1 cellular context compared by ENCODE assay signal in genomic region chr1:210231846-210232523, GRCh38.
TF ChIP-seq lines count a peak whose summit lies in the region.

No MANE protein-coding gene starts in this region.

TF ChIP-seq in GM23338, 12 proteins besides CTCF, POLR2A, EP300 and RAD21 (continued from another document):
- TF ChIP-seq, protein P1, sequence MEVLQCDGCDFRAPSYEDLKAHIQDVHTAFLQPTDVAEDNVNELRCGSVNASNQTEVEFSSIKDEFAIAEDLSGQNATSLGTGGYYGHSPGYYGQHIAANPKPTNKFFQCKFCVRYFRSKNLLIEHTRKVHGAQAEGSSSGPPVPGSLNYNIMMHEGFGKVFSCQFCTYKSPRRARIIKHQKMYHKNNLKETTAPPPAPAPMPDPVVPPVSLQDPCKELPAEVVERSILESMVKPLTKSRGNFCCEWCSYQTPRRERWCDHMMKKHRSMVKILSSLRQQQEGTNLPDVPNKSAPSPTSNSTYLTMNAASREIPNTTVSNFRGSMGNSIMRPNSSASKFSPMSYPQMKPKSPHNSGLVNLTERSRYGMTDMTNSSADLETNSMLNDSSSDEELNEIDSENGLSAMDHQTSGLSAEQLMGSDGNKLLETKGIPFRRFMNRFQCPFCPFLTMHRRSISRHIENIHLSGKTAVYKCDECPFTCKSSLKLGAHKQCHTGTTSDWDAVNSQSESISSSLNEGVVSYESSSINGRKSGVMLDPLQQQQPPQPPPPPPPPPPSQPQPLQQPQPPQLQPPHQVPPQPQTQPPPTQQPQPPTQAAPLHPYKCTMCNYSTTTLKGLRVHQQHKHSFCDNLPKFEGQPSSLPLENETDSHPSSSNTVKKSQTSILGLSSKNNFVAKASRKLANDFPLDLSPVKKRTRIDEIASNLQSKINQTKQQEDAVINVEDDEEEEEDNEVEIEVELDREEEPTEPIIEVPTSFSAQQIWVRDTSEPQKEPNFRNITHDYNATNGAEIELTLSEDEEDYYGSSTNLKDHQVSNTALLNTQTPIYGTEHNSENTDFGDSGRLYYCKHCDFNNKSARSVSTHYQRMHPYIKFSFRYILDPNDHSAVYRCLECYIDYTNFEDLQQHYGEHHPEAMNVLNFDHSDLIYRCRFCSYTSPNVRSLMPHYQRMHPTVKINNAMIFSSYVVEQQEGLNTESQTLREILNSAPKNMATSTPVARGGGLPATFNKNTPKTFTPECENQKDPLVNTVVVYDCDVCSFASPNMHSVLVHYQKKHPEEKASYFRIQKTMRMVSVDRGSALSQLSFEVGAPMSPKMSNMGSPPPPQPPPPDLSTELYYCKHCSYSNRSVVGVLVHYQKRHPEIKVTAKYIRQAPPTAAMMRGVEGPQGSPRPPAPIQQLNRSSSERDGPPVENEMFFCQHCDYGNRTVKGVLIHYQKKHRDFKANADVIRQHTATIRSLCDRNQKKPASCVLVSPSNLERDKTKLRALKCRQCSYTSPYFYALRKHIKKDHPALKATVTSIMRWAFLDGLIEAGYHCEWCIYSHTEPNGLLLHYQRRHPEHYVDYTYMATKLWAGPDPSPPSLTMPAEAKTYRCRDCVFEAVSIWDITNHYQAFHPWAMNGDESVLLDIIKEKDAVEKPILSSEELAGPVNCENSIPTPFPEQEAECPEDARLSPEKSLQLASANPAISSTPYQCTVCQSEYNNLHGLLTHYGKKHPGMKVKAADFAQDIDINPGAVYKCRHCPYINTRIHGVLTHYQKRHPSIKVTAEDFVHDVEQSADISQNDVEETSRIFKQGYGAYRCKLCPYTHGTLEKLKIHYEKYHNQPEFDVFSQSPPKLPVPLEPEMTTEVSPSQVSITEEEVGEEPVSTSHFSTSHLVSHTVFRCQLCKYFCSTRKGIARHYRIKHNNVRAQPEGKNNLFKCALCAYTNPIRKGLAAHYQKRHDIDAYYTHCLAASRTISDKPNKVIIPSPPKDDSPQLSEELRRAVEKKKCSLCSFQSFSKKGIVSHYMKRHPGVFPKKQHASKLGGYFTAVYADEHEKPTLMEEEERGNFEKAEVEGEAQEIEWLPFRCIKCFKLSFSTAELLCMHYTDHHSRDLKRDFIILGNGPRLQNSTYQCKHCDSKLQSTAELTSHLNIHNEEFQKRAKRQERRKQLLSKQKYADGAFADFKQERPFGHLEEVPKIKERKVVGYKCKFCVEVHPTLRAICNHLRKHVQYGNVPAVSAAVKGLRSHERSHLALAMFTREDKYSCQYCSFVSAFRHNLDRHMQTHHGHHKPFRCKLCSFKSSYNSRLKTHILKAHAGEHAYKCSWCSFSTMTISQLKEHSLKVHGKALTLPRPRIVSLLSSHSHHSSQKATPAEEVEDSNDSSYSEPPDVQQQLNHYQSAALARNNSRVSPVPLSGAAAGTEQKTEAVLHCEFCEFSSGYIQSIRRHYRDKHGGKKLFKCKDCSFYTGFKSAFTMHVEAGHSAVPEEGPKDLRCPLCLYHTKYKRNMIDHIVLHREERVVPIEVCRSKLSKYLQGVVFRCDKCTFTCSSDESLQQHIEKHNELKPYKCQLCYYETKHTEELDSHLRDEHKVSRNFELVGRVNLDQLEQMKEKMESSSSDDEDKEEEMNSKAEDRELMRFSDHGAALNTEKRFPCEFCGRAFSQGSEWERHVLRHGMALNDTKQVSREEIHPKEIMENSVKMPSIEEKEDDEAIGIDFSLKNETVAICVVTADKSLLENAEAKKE (CRISPR knock-in tag; IDR thresholded peaks at IDR 0.05) = no peak
- TF ChIP-seq REST (IDR thresholded peaks at IDR 0.05; ENCODE audit: unreplicated experiment) = no peak
- no peak for TF ChIP-seq NANOG (IDR thresholded peaks at IDR 0.05; ENCODE audit: borderline replicate concordance)
- no peak for TF ChIP-seq CREB1 (CRISPR knock-in tag; IDR thresholded peaks at IDR 0.05; ENCODE audit: low read depth)
- no peak for TF ChIP-seq POLR2AphosphoS5 (IDR thresholded peaks at IDR 0.05; ENCODE audit: low read depth)
- no peak for TF ChIP-seq JUNB (IDR thresholded peaks at IDR 0.05; ENCODE audit: unreplicated experiment)
